Comparison of ENCODE assay signal across 10 cellular contexts in genomic region chr16:87602005-87602790, GRCh38. TPM values are rescaled to one million over a fixed set of nuclear protein-coding genes. Genes with fewer than 3 reads are reported as not detected.
A peak's percentile ranks its signal among the peaks of the same experiment; 100 is the strongest.
DNase-seq lines count a peak whose midpoint lies in the region; ATAC-seq and TF ChIP-seq lines count a peak whose summit lies in the region.
"Had no signal": no experiment of that assay in that cellular context is flagged by ENCODE, and none has a peak within 500 bp of the region (broad histone marks: within the 10 kb centered on the region; RNA-seq: fewer than 3 reads in every experiment).

JPH3 (plus strand) TSS chr16:87602508; CDS start chr16:87603147, 639 bp downstream.

- intact Hi-C loops in OCI-LY7 (cut with micrococcal nuclease; ENCODE audit: unreplicated experiment) = no loop called here

- DNase-seq in T-helper 2 cell treated with Interferon-gamma antibody and Interleukin-4, amounts not matched to agents 5 μg/mL and 100 μg/mL, for 36 hours (ENCODE audit: low spot score) = no peak
- no peak for DNase-seq in T-helper 2 cell
- peak; percentile 49 to 63 for DNase-seq in NCI-H1930 (lab: John Stamatoyannopoulos, UW)
- no peak for DNase-seq in OCI-LY7 (ENCODE audit: low spot score)
- DNase-seq: pancreas; stimulated activated naive CD4-positive, alpha-beta T cell treated with Interleukin-2 at 50 U/mL for 16 hours had no signal

- H3K9me3 ChIP-seq in endocrine pancreas (ENCODE audit: control insufficient read depth, low read length) (no peaks in the 10 kb centered on the region), skeletal muscle satellite cell (replicated peaks; ENCODE audit: low read length) (no peaks in the 10 kb centered on the region), OCI-LY7 (ENCODE audit: low read length) (no peaks in the 10 kb centered on the region)
- H3K9me3 ChIP-seq: pancreas had no signal

- no peaks in the 10 kb centered on the region for H3K9me3 Mint-ChIP-seq in T-helper 2 cell treated with Interferon-gamma antibody and Interleukin-4, amounts not matched to agents 5 μg/mL and 100 μg/mL, for 36 hours

- no peaks in the 10 kb centered on the region for H3K9me2 ChIP-seq in OCI-LY7 (ENCODE audit: insufficient read depth, low read length)

- H3K4me3 ChIP-seq in endocrine pancreas (ENCODE audit: control insufficient read depth, insufficient read depth, low read length) (no peak within 1 kb of the TSS), skeletal muscle satellite cell (ENCODE audit: low read length) (no peak within 1 kb of the TSS), OCI-LY7 (ENCODE audit: low read depth, low read length, poor library complexity, severe bottlenecking) (no peak within 1 kb of the TSS)

- H3K36me3 ChIP-seq in endocrine pancreas (ENCODE audit: control insufficient read depth, insufficient read depth, low read length) (no peaks in the 10 kb centered on the region), skeletal muscle satellite cell (ENCODE audit: insufficient read depth, low read length) (no peaks in the 10 kb centered on the region), OCI-LY7 (ENCODE audit: insufficient read depth, low read length) (no peaks in the 10 kb centered on the region)
- H3K36me3 ChIP-seq: pancreas had no signal

- H3K27ac ChIP-seq in OCI-LY7 (ENCODE audit: low read depth, low read length, poor library complexity, severe bottlenecking) = no peak within 1 kb of the TSS
- H3K27ac ChIP-seq: pancreas had no signal

- no peak for TF ChIP-seq CTCF in OCI-LY7 (conservative IDR thresholded peaks at IDR 0.05; ENCODE audit: low read length)

- H2AFZ ChIP-seq in OCI-LY7 (ENCODE audit: low read length) = no peak within 1 kb of the TSS

- H3K79me2 ChIP-seq in OCI-LY7 (ENCODE audit: insufficient read depth, low read depth, low read length) = no peaks in the 10 kb centered on the region

- no TSS peak for BruUV-seq in OCI-LY7 (replicated peaks; lab: Mats Ljungman, UMichigan)

- CTCF ChIA-PET in OCI-LY7 (lab: Charles Lee; ENCODE audit: unreplicated experiment) = no interaction called here

- H3K4me1 Mint-ChIP-seq in T-helper 2 cell treated with Interferon-gamma antibody and Interleukin-4, amounts not matched to agents 5 μg/mL and 100 μg/mL, for 36 hours (ENCODE audit: low read depth) = no peaks in the 10 kb centered on the region

- H3K27me3 ChIP-seq in endocrine pancreas (ENCODE audit: control insufficient read depth, insufficient read depth, low read length) (peaks cover 3% of the 10 kb centered on the region), skeletal muscle satellite cell (ENCODE audit: control insufficient read depth, insufficient read depth, low read length) (peaks cover 86% of the 10 kb centered on the region)

- H3K4me3 Mint-ChIP-seq in T-helper 2 cell treated with Interferon-gamma antibody and Interleukin-4, amounts not matched to agents 5 μg/mL and 100 μg/mL, for 36 hours = peak within 1 kb of the TSS; percentile 32

- no peak within 1 kb of the TSS for H3K27ac Mint-ChIP-seq in T-helper 2 cell treated with Interferon-gamma antibody and Interleukin-4, amounts not matched to agents 5 μg/mL and 100 μg/mL, for 36 hours

- H3K9ac ChIP-seq in endocrine pancreas (ENCODE audit: control insufficient read depth, insufficient read depth, low read length) (peak within 1 kb of the TSS; percentile 19), skeletal muscle satellite cell (ENCODE audit: low read depth, low read length) (no peak within 1 kb of the TSS)

- H3K4me2 ChIP-seq in skeletal muscle satellite cell (ENCODE audit: low read length) = peak within 1 kb of the TSS; percentile 20
- no peak within 1 kb of the TSS for H3K4me2 ChIP-seq in OCI-LY7 (ENCODE audit: low read length)

- no peaks in the 10 kb centered on the region for H3K4me1 ChIP-seq in endocrine pancreas (ENCODE audit: control insufficient read depth, insufficient read depth, low read length)
- no peaks in the 10 kb centered on the region for H3K4me1 ChIP-seq in skeletal muscle satellite cell (ENCODE audit: control insufficient read depth, insufficient read depth, low read length)
- H3K4me1 ChIP-seq in OCI-LY7 (ENCODE audit: insufficient read depth, low read length, poor library complexity, severe bottlenecking) = no peaks in the 10 kb centered on the region
- H3K4me1 ChIP-seq: pancreas had no signal

- H4K20me1 ChIP-seq in OCI-LY7 (ENCODE audit: insufficient read depth, low read length) = no peaks in the 10 kb centered on the region

- POLR2A ChIA-PET in OCI-LY7 (lab: Charles Lee) = no interaction called here

- ATAC-seq in GM21825 (IDR thresholded peaks at IDR 0.05; ENCODE audit: unreplicated experiment) = no peak
- ATAC-seq in GM21619 (IDR thresholded peaks at IDR 0.05; ENCODE audit: unreplicated experiment) = no peak

- H3K36me3 Mint-ChIP-seq in T-helper 2 cell treated with Interferon-gamma antibody and Interleukin-4, amounts not matched to agents 5 μg/mL and 100 μg/mL, for 36 hours (ENCODE audit: low read depth) = peaks cover 1% of the 10 kb centered on the region

- H3K27me3 Mint-ChIP-seq in T-helper 2 cell treated with Interferon-gamma antibody and Interleukin-4, amounts not matched to agents 5 μg/mL and 100 μg/mL, for 36 hours (ENCODE audit: low read depth) = peaks cover 51% of the 10 kb centered on the region

RNA-seq across cellular contexts. Expression of gene JPH3, which starts in this region (rescaled TPM):
- total RNA-seq in skeletal muscle satellite cell (2012; rRNA removed) = not detected in 2 replicates
- not detected in 2 replicates for total RNA-seq in OCI-LY7 (2014; rRNA removed; shearing (Covaris generic))
- not detected in 2 replicates for total RNA-seq in OCI-LY7 (2022)

Comparison
In these comparisons a context has a peak if more than half of its experiments do, and no peak if none do; other contexts are left out.
1. DNase-seq: peak in NCI-H1930 (2 of 2); none in T-helper 2 cell treated with Interferon-gamma antibody and Interleukin-4, amounts not matched to agents 5 μg/mL and 100 μg/mL, for 36 hours (single experiment), T-helper 2 cell (0 of 5) and OCI-LY7 (single experiment).